Comparison of ENCODE assay signal across 8 cellular contexts in genomic region chr15:74872702-74873035, GRCh38. TPM values are rescaled to one million over a fixed set of nuclear protein-coding genes. Genes with fewer than 3 reads are reported as not detected.
DNase-seq lines count a peak whose midpoint lies in the region; ATAC-seq, FAIRE-seq and TF ChIP-seq lines count a peak whose summit lies in the region.

No MANE protein-coding gene starts in this region.

- H3F3A ChIP-seq in neural progenitor cell (ENCODE audit: low read depth) = peaks cover 6% of the 10 kb centered on the region

- H3K27me3 ChIP-seq in CD4-positive, CD25-positive, alpha-beta regulatory T cell (ENCODE audit: control insufficient read depth, insufficient read depth, low read length) = no peaks in the 10 kb centered on the region
- no peaks in the 10 kb centered on the region for H3K27me3 ChIP-seq in OCI-LY3 (ENCODE audit: low read depth, low read length)
- H3K27me3 ChIP-seq in H1 (replicated peaks in 1 of 4; ENCODE audit: control insufficient read depth in 3 of 4, extremely low read depth in 1 of 4, insufficient read depth in 3 of 4, low read length in 3 of 4) = no peaks in the 10 kb centered on the region
- no peaks in the 10 kb centered on the region for H3K27me3 ChIP-seq in neural progenitor cell

- no peak for ATAC-seq in CD4-positive, CD25-positive, alpha-beta regulatory T cell (ENCODE audit: low read depth in 2 of 2)

- H2BK12ac ChIP-seq in H1 (ENCODE audit: low read depth, low read length) = no peak overlapping the region

- no peak for TF ChIP-seq POLR2A in H1 (IDR thresholded peaks at IDR 0.05; ENCODE audit: control extremely low read depth in 1 of 2, low read depth in 2 of 2, low read length in 2 of 2)

- no peak for TF ChIP-seq RAD21 in H1 (IDR thresholded peaks at IDR 0.05 in 1 of 2, conservative IDR thresholded peaks at IDR 0.05 in 1 of 2; ENCODE audit: low read depth in 2 of 2, low read length in 2 of 2)

- FAIRE-seq in H1 (lab: Jason Lieb, UNC) = no peak

- no peaks in the 10 kb centered on the region; the same call in 1 of the 2 replicates for H4K20me1 ChIP-seq in OCI-LY3 (ENCODE audit: insufficient read depth, low read length)
- peaks cover 0 to 5% of the 10 kb centered on the region in 2 experiments for H4K20me1 ChIP-seq in H1 (replicated peaks in 1 of 2; ENCODE audit: control insufficient read depth in 1 of 2, insufficient read depth in 2 of 2, low read length in 2 of 2)
- peaks cover 32% of the 10 kb centered on the region for H4K20me1 ChIP-seq in neural progenitor cell (ENCODE audit: low read depth)

- CTCF ChIA-PET in H1 (lab: Charles Lee; ENCODE audit: partially characterized antibody) = interaction anchor here (1.6 kb wide), 1 partner anchor 11 kb away, joined by 5 read pairs; no protein-coding TSS in a partner anchor

- peaks cover 5% of the 10 kb centered on the region; the same call in 1 of the 2 replicates for H3K23me2 ChIP-seq in H1 (ENCODE audit: low read depth, low read length)

- peaks cover 55% of the 10 kb centered on the region for H3K4me1 ChIP-seq in CD4-positive, CD25-positive, alpha-beta regulatory T cell (ENCODE audit: control insufficient read depth, insufficient read depth, low read length, poor library complexity, severe bottlenecking)
- H3K4me1 ChIP-seq in OCI-LY3 (ENCODE audit: low read length) (peaks cover 47% of the 10 kb centered on the region), H1 (replicated peaks in 1 of 4; ENCODE audit: control insufficient read depth in 3 of 4, insufficient read depth in 4 of 4, low read length in 3 of 4) (peaks cover 0 to 3% (median 0%) of the 10 kb centered on the region in 4 experiments; a peak in 1 of 7 replicates), neural progenitor cell (peaks cover 4% of the 10 kb centered on the region)

- H3K79me2 ChIP-seq in OCI-LY3 (ENCODE audit: low read length) (peaks cover 48% of the 10 kb centered on the region), H1 (ENCODE audit: control insufficient read depth in 1 of 2, insufficient read depth in 2 of 2, low read length in 2 of 2) (peaks cover 0 to 43% of the 10 kb centered on the region in 2 experiments; a peak in 2 of 4 replicates), neural progenitor cell (ENCODE audit: low read depth) (peaks cover 51% of the 10 kb centered on the region)

- no peak for TF ChIP-seq EP300 in H1 (IDR thresholded peaks at IDR 0.05; ENCODE audit: borderline replicate concordance in 1 of 2, low read depth in 2 of 2, low read length in 2 of 2)

- no peaks in the 10 kb centered on the region for H3K27me3 Mint-ChIP-seq in CD4-positive, CD25-positive, alpha-beta regulatory T cell
- H3K27me3 Mint-ChIP-seq in neural progenitor cell (ENCODE audit: insufficient read depth, low read depth) = peaks cover 5% of the 10 kb centered on the region

- no peak overlapping the region for H2BK120ac ChIP-seq in H1 (replicated peaks; ENCODE audit: low read depth, low read length)

- POLR2A ChIA-PET in H1 (lab: Charles Lee; ENCODE audit: partially characterized antibody) = interaction anchor here (1.3 to 1.6 kb wide), 2 partner anchors 17 to 25 kb away, joined by 4 to 12 read pairs; partner anchors contain the start of gene MPI

- H3K36me3 Mint-ChIP-seq in CD4-positive, CD25-positive, alpha-beta regulatory T cell = peaks cover 13% of the 10 kb centered on the region
- peaks cover 14% of the 10 kb centered on the region for H3K36me3 Mint-ChIP-seq in neural progenitor cell

- no peak overlapping the region for H3K18ac ChIP-seq in H1 (ENCODE audit: extremely low read depth, low read length)

- H2BK15ac ChIP-seq in H1 (ENCODE audit: low read length) = no peak overlapping the region

- peak overlapping the region; percentile 93 for H3K27ac ChIP-seq in CD4-positive, CD25-positive, alpha-beta regulatory T cell (ENCODE audit: insufficient read depth, low read length, poor library complexity, severe bottlenecking)
- peak overlapping the region; percentile 91 for H3K27ac ChIP-seq in OCI-LY3 (ENCODE audit: low read length)
- no peak overlapping the region for H3K27ac ChIP-seq in H1 (ENCODE audit: low read depth, low read length)
- no peak overlapping the region for H3K27ac ChIP-seq in neural progenitor cell

- no peak overlapping the region for H4K8ac ChIP-seq in H1 (ENCODE audit: extremely low read depth, insufficient read depth, low read length)

- H4K91ac ChIP-seq in H1 (replicated peaks; ENCODE audit: insufficient read length, low read length) = no peak overlapping the region

- H3K4me3 ChIP-seq in CD4-positive, CD25-positive, alpha-beta regulatory T cell (ENCODE audit: low read depth, low read length) = peak overlapping the region; percentile 94
- H3K4me3 ChIP-seq in OCI-LY3 (ENCODE audit: low read length) (peak overlapping the region; percentile 92), H1 (ENCODE audit: extremely low read depth in 1 of 4, insufficient read depth in 2 of 4, low read depth in 3 of 4, low read length in 4 of 4) (peak overlapping the region; percentile 80 to 98 (median 93)), neural progenitor cell (peak overlapping the region; percentile 86)

- no peak overlapping the region for H3K23ac ChIP-seq in H1 (ENCODE audit: insufficient read length)

- H2AFZ ChIP-seq in OCI-LY3 (ENCODE audit: low read depth, low read length) = no peak overlapping the region
- H2AFZ ChIP-seq in H1 (ENCODE audit: low read length) = no peak overlapping the region
- no peak overlapping the region for H2AFZ ChIP-seq in neural progenitor cell (replicated peaks)

- H3K4ac ChIP-seq in H1 (replicated peaks; ENCODE audit: insufficient read length, low read depth, low read length) = no peak overlapping the region

- H3K9me3 Mint-ChIP-seq in CD4-positive, CD25-positive, alpha-beta regulatory T cell = no peaks in the 10 kb centered on the region
- H3K9me3 Mint-ChIP-seq in neural progenitor cell = peaks cover 3% of the 10 kb centered on the region

- H3K4me1 Mint-ChIP-seq in CD4-positive, CD25-positive, alpha-beta regulatory T cell = peaks cover 11 to 62% (median 42%) of the 10 kb centered on the region in 4 donors
- H3K4me1 Mint-ChIP-seq in neural progenitor cell = peaks cover 24% of the 10 kb centered on the region

- H3K4me2 ChIP-seq in OCI-LY3 (ENCODE audit: low read length) = peak overlapping the region; percentile 94
- H3K4me2 ChIP-seq in H1 (ENCODE audit: insufficient read depth in 1 of 2, low read depth in 2 of 2, low read length in 2 of 2) = peak overlapping the region; percentile 78 to 98
- peak overlapping the region; percentile 93 for H3K4me2 ChIP-seq in neural progenitor cell

- peak overlapping the region; percentile 97 to 100 (median 98) for H3K4me3 Mint-ChIP-seq in CD4-positive, CD25-positive, alpha-beta regulatory T cell
- peak overlapping the region; percentile 94 for H3K4me3 Mint-ChIP-seq in neural progenitor cell

- H3K79me1 ChIP-seq in H1 (ENCODE audit: low read depth, low read length) = peaks cover 2% of the 10 kb centered on the region; the same call in 1 of the 2 replicates

- H3K9ac ChIP-seq in OCI-LY3 (ENCODE audit: low read length) (peak overlapping the region; percentile 93), H1 (replicated peaks in 1 of 4; ENCODE audit: extremely low read depth in 1 of 4, low read depth in 3 of 4, low read length in 3 of 4) (peak overlapping the region in 2 of 4 experiments; percentile 65 to 92; a peak in 5 of 7 replicates), neural progenitor cell (peak overlapping the region; percentile 51)

- peak overlapping the region; percentile 96 to 99 (median 96) for H3K27ac Mint-ChIP-seq in CD4-positive, CD25-positive, alpha-beta regulatory T cell
- H3K27ac Mint-ChIP-seq in neural progenitor cell = peak overlapping the region; percentile 83

- DNase-seq in CD4-positive, CD25-positive, alpha-beta regulatory T cell = no peak
- DNase-seq in H1 (ENCODE audit: low read depth in 1 of 2, low spot score in 2 of 2) = no peak
- no peak for DNase-seq in neural progenitor cell (ENCODE audit: low spot score)
- DNase-seq in cortex of kidney (lab: John Stamatoyannopoulos, UW) = no peak
- no peak for DNase-seq in NOMO-1 (lab: John Stamatoyannopoulos, UW; ENCODE audit: unreplicated experiment in 2 of 2)
- DNase-seq in kidney glomerular epithelial cell (lab: John Stamatoyannopoulos, UW) = no peak
- no peak for DNase-seq in NAMALWA (ENCODE audit: low spot score)

- peaks cover 9% of the 10 kb centered on the region for H3K36me3 ChIP-seq in CD4-positive, CD25-positive, alpha-beta regulatory T cell (ENCODE audit: control insufficient read depth, insufficient read depth, low read length)
- H3K36me3 ChIP-seq in OCI-LY3 (replicated peaks; ENCODE audit: low read depth, low read length) (peaks cover 27% of the 10 kb centered on the region), H1 (ENCODE audit: control insufficient read depth in 2 of 4, insufficient read depth in 4 of 4, low read length in 3 of 4) (no peaks in the 10 kb centered on the region), neural progenitor cell (no peaks in the 10 kb centered on the region)

- no peak overlapping the region for H4K5ac ChIP-seq in H1 (ENCODE audit: insufficient read length, low read depth, low read length)

- WGBS in H1 (ENCODE audit: extremely low coverage in 1 of 2, insufficient coverage in 1 of 2, insufficient read length in 1 of 2, insufficient replicate concordance in 2 of 2, low coverage in 1 of 2, low lambda C conversion rate in 2 of 2, missing lambda C conversion rate in 1 of 2), 2 experiments = 1% methylated on average over 11 of the region's 11 CpGs; no CpG with 5 or more reads in 1 of the 2 experiments

- H2BK5ac ChIP-seq in H1 (ENCODE audit: low read depth, low read length) = peak overlapping the region; percentile 93; the same call in 1 of the 2 replicates

- H3K9me3 ChIP-seq in CD4-positive, CD25-positive, alpha-beta regulatory T cell (ENCODE audit: control insufficient read depth in 2 of 2, low read length in 2 of 2) = no peaks in the 10 kb centered on the region
- H3K9me3 ChIP-seq in OCI-LY3 (ENCODE audit: insufficient read depth, low read length) = peaks cover 8% of the 10 kb centered on the region; the same call in 1 of the 2 replicates
- no peaks in the 10 kb centered on the region for H3K9me3 ChIP-seq in H1 (ENCODE audit: insufficient read depth in 2 of 2, low read depth in 1 of 2, low read length in 1 of 2)
- no peaks in the 10 kb centered on the region for H3K9me3 ChIP-seq in neural progenitor cell (ENCODE audit: low read depth)

- H2AK5ac ChIP-seq in H1 (ENCODE audit: low read depth, low read length) = no peak overlapping the region

- H3K56ac ChIP-seq in H1 (replicated peaks; ENCODE audit: insufficient read length, low read depth, low read length) = no peak overlapping the region

- H3K14ac ChIP-seq in H1 (ENCODE audit: insufficient read length) = no peak overlapping the region

- no peak overlapping the region for H2BK20ac ChIP-seq in H1 (ENCODE audit: low read length)

- TF ChIP-seq CTCF in OCI-LY3 (IDR thresholded peaks at IDR 0.05; ENCODE audit: low read depth, low read length) (no peak), H1 (IDR thresholded peaks at IDR 0.05; ENCODE audit: control extremely low read depth in 1 of 3, insufficient read depth in 1 of 3, low read depth in 1 of 3, low read length in 3 of 3) (no peak), neural progenitor cell (IDR thresholded peaks at IDR 0.05) (no peak)

RNA-seq across cellular contexts. Expression of gene SCAMP2, which starts 0.5 kb away (rescaled TPM):
- 107 TPM for total RNA-seq in CD4-positive, CD25-positive, alpha-beta regulatory T cell
- 100 to 1,000 TPM; 145 to 194 (median 159) TPM for polyA plus RNA-seq in CD4-positive, CD25-positive, alpha-beta regulatory T cell
- 40.3 and 41.7 TPM in 2 replicates for total RNA-seq in H1 (2021; fragmentation: NEBNext Ultra II Directional; extraction: Animal tissue kit (Norgen Biotek cat#: 25700))
- polyA plus RNA-seq in H1 (2011; rRNA removed) = 112 and 131 TPM in 2 replicates
- 54.5 TPM for polyA plus RNA-seq in H1 (2011; cell fraction: cytosol; rRNA removed)
- 69.7 TPM for polyA plus RNA-seq in H1 (2011; cell fraction: nucleus; rRNA removed)
- polyA plus RNA-seq in H1 (2012, experiment 1 of 2) = 32.4 to 42.6 TPM (median 38.6 TPM) in 4 replicates
- 42.5 TPM for polyA plus RNA-seq in H1 (2012, experiment 2 of 2)
- 49.4 TPM for polyA plus RNA-seq in H1 (2013, experiment 1 of 2)
- 59.2 TPM for polyA plus RNA-seq in H1 (2013, experiment 2 of 2)
- 83.8 and 86.8 TPM in 2 replicates for polyA minus RNA-seq in H1 (2011; rRNA and poly(A)+ RNA removed)
- 39.1 TPM for polyA minus RNA-seq in H1 (2011; cell fraction: cytosol; rRNA and poly(A)+ RNA removed)
- 29.2 TPM for polyA minus RNA-seq in H1 (2011; cell fraction: nucleus; rRNA and poly(A)+ RNA removed)
- total RNA-seq in neural progenitor cell (ENCODE audit: low replicate concordance) = 19.4 and 44.5 TPM in 2 replicates

RNA-seq across cellular contexts. Expression of gene MPI, which starts 17.2 kb away (rescaled TPM):
- total RNA-seq in CD4-positive, CD25-positive, alpha-beta regulatory T cell = 49.6 TPM
- 100 to 1,000 TPM in 2 of 4 donors, 10 to 100 TPM in 2; 77.2 to 108 (median 100.0) TPM for polyA plus RNA-seq in CD4-positive, CD25-positive, alpha-beta regulatory T cell
- total RNA-seq in H1 (2021; fragmentation: NEBNext Ultra II Directional; extraction: Animal tissue kit (Norgen Biotek cat#: 25700)) = 31.0 and 32.9 TPM in 2 replicates
- polyA plus RNA-seq in H1 (2011; rRNA removed) = 74.8 and 79.0 TPM in 2 replicates
- polyA plus RNA-seq in H1 (2011; cell fraction: cytosol; rRNA removed) = 88.7 TPM
- 104 TPM for polyA plus RNA-seq in H1 (2011; cell fraction: nucleus; rRNA removed)
- 44.3 to 62.8 TPM (median 52.9 TPM) in 4 replicates for polyA plus RNA-seq in H1 (2012, experiment 1 of 2)
- polyA plus RNA-seq in H1 (2012, experiment 2 of 2) = 63.0 TPM
- polyA plus RNA-seq in H1 (2013, experiment 1 of 2) = 23.0 TPM
- 22.5 TPM for polyA plus RNA-seq in H1 (2013, experiment 2 of 2)
- polyA minus RNA-seq in H1 (2011; rRNA and poly(A)+ RNA removed) = 100 and 102 TPM in 2 replicates
- polyA minus RNA-seq in H1 (2011; cell fraction: cytosol; rRNA and poly(A)+ RNA removed) = 31.6 TPM
- polyA minus RNA-seq in H1 (2011; cell fraction: nucleus; rRNA and poly(A)+ RNA removed) = 57.5 TPM
- total RNA-seq in neural progenitor cell (ENCODE audit: low replicate concordance) = 77.7 and 106 TPM in 2 replicates

RNA-seq across cellular contexts. Expression of gene ULK3, which starts 29.7 kb away (rescaled TPM):
- 54.4 TPM for total RNA-seq in CD4-positive, CD25-positive, alpha-beta regulatory T cell
- 10 to 100 TPM; 22.5 to 38.1 (median 34.7) TPM for polyA plus RNA-seq in CD4-positive, CD25-positive, alpha-beta regulatory T cell
- 25.0 and 27.1 TPM in 2 replicates for total RNA-seq in H1 (2021; fragmentation: NEBNext Ultra II Directional; extraction: Animal tissue kit (Norgen Biotek cat#: 25700))
- polyA plus RNA-seq in H1 (2011; rRNA removed) = 34.4 and 52.2 TPM in 2 replicates
- 39.6 TPM for polyA plus RNA-seq in H1 (2011; cell fraction: cytosol; rRNA removed)
- 241 TPM for polyA plus RNA-seq in H1 (2011; cell fraction: nucleus; rRNA removed)
- 23.8 to 32.8 TPM (median 27.6 TPM) in 4 replicates for polyA plus RNA-seq in H1 (2012, experiment 1 of 2)
- polyA plus RNA-seq in H1 (2012, experiment 2 of 2) = 22.2 TPM
- polyA plus RNA-seq in H1 (2013, experiment 1 of 2) = 23.5 TPM
- 20.5 TPM for polyA plus RNA-seq in H1 (2013, experiment 2 of 2)
- polyA minus RNA-seq in H1 (2011; rRNA and poly(A)+ RNA removed) = 22.9 and 29.2 TPM in 2 replicates
- polyA minus RNA-seq in H1 (2011; cell fraction: cytosol; rRNA and poly(A)+ RNA removed) = 14.8 TPM
- 30.0 TPM for polyA minus RNA-seq in H1 (2011; cell fraction: nucleus; rRNA and poly(A)+ RNA removed)
- total RNA-seq in neural progenitor cell (ENCODE audit: low replicate concordance) = 22.7 and 37.4 TPM in 2 replicates

RNA-seq across cellular contexts. Expression of gene FAM219B, which starts 34.0 kb away (rescaled TPM):
- total RNA-seq in CD4-positive, CD25-positive, alpha-beta regulatory T cell = 79.7 TPM
- 10 to 100 TPM; 22.0 to 26.9 (median 24.8) TPM for polyA plus RNA-seq in CD4-positive, CD25-positive, alpha-beta regulatory T cell
- 56.1 and 57.1 TPM in 2 replicates for total RNA-seq in H1 (2021; fragmentation: NEBNext Ultra II Directional; extraction: Animal tissue kit (Norgen Biotek cat#: 25700))
- polyA plus RNA-seq in H1 (2011; rRNA removed) = 66.6 and 91.3 TPM in 2 replicates
- 111 TPM for polyA plus RNA-seq in H1 (2011; cell fraction: cytosol; rRNA removed)
- polyA plus RNA-seq in H1 (2011; cell fraction: nucleus; rRNA removed) = 237 TPM
- 43.7 to 58.2 TPM (median 47.1 TPM) in 4 replicates for polyA plus RNA-seq in H1 (2012, experiment 1 of 2)
- 24.3 TPM for polyA plus RNA-seq in H1 (2012, experiment 2 of 2)
- 42.0 TPM for polyA plus RNA-seq in H1 (2013, experiment 1 of 2)
- 27.8 TPM for polyA plus RNA-seq in H1 (2013, experiment 2 of 2)
- 61.6 and 65.5 TPM in 2 replicates for polyA minus RNA-seq in H1 (2011; rRNA and poly(A)+ RNA removed)
- polyA minus RNA-seq in H1 (2011; cell fraction: cytosol; rRNA and poly(A)+ RNA removed) = 27.2 TPM
- 58.1 TPM for polyA minus RNA-seq in H1 (2011; cell fraction: nucleus; rRNA and poly(A)+ RNA removed)
- total RNA-seq in neural progenitor cell (ENCODE audit: low replicate concordance) = 120 and 124 TPM in 2 replicates

RNA-seq across cellular contexts. Expression of gene CPLX3, which starts 46.2 kb away (rescaled TPM):
- 0.35 TPM for total RNA-seq in CD4-positive, CD25-positive, alpha-beta regulatory T cell
- not detected for polyA plus RNA-seq in CD4-positive, CD25-positive, alpha-beta regulatory T cell
- total RNA-seq in H1 (2021; fragmentation: NEBNext Ultra II Directional; extraction: Animal tissue kit (Norgen Biotek cat#: 25700)) = not detected in 2 replicates
- polyA plus RNA-seq in H1 (2011; rRNA removed) = 0.17 and 0.27 TPM in 2 replicates
- polyA plus RNA-seq in H1 (2011; cell fraction: cytosol; rRNA removed) = 0.23 TPM
- polyA plus RNA-seq in H1 (2011; cell fraction: nucleus; rRNA removed) = 0.16 TPM
- 0.08 to 0.19 TPM (median 0.08 TPM) in 3 of 4 replicates, not detected in the other for polyA plus RNA-seq in H1 (2012, experiment 1 of 2)
- 0.09 TPM for polyA plus RNA-seq in H1 (2012, experiment 2 of 2)
- 0.10 TPM for polyA plus RNA-seq in H1 (2013, experiment 1 of 2)
- polyA plus RNA-seq in H1 (2013, experiment 2 of 2) = 0.11 TPM
- polyA minus RNA-seq in H1 (2011; rRNA and poly(A)+ RNA removed) = 0.28 TPM in 1 of 2 replicates, not detected in the other
- not detected for polyA minus RNA-seq in H1 (2011; cell fraction: cytosol; rRNA and poly(A)+ RNA removed)
- not detected for polyA minus RNA-seq in H1 (2011; cell fraction: nucleus; rRNA and poly(A)+ RNA removed)
- total RNA-seq in neural progenitor cell (ENCODE audit: low replicate concordance) = not detected in 2 replicates

Comparison
In these comparisons a context has a peak if more than half of its experiments do, and no peak if none do; other contexts are left out.
1. H3K27ac ChIP-seq: peak in CD4-positive, CD25-positive, alpha-beta regulatory T cell (single experiment) and OCI-LY3 (single experiment); none in H1 (single experiment) and neural progenitor cell (single experiment).
2. Peak in every context shown above with its lines, with median percentiles within 50 percentile points of each other: H3K4me3 ChIP-seq and H3K4me2 ChIP-seq.